ENCODE assay signal across 7 cellular contexts in genomic region chr2:191165190-191165643, GRCh38. TPM values are rescaled to one million over a fixed set of nuclear protein-coding genes. Genes with fewer than 3 reads are reported as not detected.
A peak's percentile ranks its signal among the peaks of the same experiment; 100 is the strongest.
DNase-seq lines count a peak whose midpoint lies in the region; ATAC-seq, FAIRE-seq and TF ChIP-seq lines count a peak whose summit lies in the region.

No MANE protein-coding gene starts in this region.

- H3K9ac ChIP-seq in endothelial cell of umbilical vein (replicated peaks; ENCODE audit: extremely low read depth, insufficient read depth, low read length), result no peak overlapping the region

- no TSS peak for BruUV-seq in endothelial cell of umbilical vein (replicated peaks; lab: Mats Ljungman, UMichigan)

- H3K9me3 ChIP-seq in SJCRH30 (replicated peaks) (no peaks in the 10 kb centered on the region), endothelial cell of umbilical vein (replicated peaks; ENCODE audit: control insufficient read depth, insufficient read depth, low read length) (no peaks in the 10 kb centered on the region)

- peak; percentile 92 for ATAC-seq in GM19455 (IDR thresholded peaks at IDR 0.05; ENCODE audit: unreplicated experiment)

- DNase-seq in EH (ENCODE audit: low read depth) (peak; percentile 71), HT1080 (ENCODE audit: low read depth) (peak; percentile 64), SJCRH30 (peak; percentile 43 to 86), endothelial cell of umbilical vein (ENCODE audit: low read depth, low spot score) (peak; percentile 68), myocyte (ENCODE audit: low read depth) (peak; percentile 55), NCI-H187 treated with DMSO at 0.1 percent for 48 hours (lab: John Stamatoyannopoulos, UW) (no peak)

- peak; percentile 72 for FAIRE-seq in endothelial cell of umbilical vein (lab: Jason Lieb, UNC)

- TF ChIP-seq CTCF in endothelial cell of umbilical vein (IDR thresholded peaks at IDR 0.05; ENCODE audit: extremely low read depth in 1 of 2, insufficient read depth in 1 of 2, low read depth in 1 of 2, low read length in 2 of 2), result peak; percentile 48 to 52

- H3K4me3 ChIP-seq in SJCRH30, result no peak overlapping the region
- no peak overlapping the region for H3K4me3 ChIP-seq in endothelial cell of umbilical vein (replicated peaks in 1 of 3; ENCODE audit: insufficient read depth in 1 of 3, low read depth in 1 of 3, low read length in 3 of 3)

- CTCF ChIA-PET in endothelial cell of umbilical vein (lab: Charles Lee), result interaction anchor here (0.6 to 7.2 kb wide), 39 partner anchors 10 to 390 kb away, joined by 3 to 253 read pairs (median 4); no protein-coding TSS in a partner anchor

- H3K36me3 ChIP-seq in SJCRH30, result no peaks in the 10 kb centered on the region
- no peaks in the 10 kb centered on the region for H3K36me3 ChIP-seq in endothelial cell of umbilical vein (ENCODE audit: control insufficient read depth in 2 of 2, extremely low read depth in 1 of 2, insufficient read depth in 2 of 2, low read length in 2 of 2)

- intact Hi-C loops in endothelial cell of umbilical vein (cut with micrococcal nuclease), result loop anchor here (1.0 kb wide), 3 partner anchors 53 to 356 kb away; no protein-coding TSS in a partner anchor

- H3K79me2 ChIP-seq in endothelial cell of umbilical vein (ENCODE audit: control insufficient read depth, insufficient read depth, low read length), result no peaks in the 10 kb centered on the region

- no peak overlapping the region for H3K27ac ChIP-seq in SJCRH30
- no peak overlapping the region for H3K27ac ChIP-seq in endothelial cell of umbilical vein (ENCODE audit: insufficient read depth, low read depth, low read length)

- peak overlapping the region; percentile 57 for H3K4me2 ChIP-seq in endothelial cell of umbilical vein (ENCODE audit: insufficient read depth, low read length)

- no peak for TF ChIP-seq POLR2A in endothelial cell of umbilical vein (IDR thresholded peaks at IDR 0.05; ENCODE audit: low read depth, low read length)

- H3K4me1 ChIP-seq in SJCRH30, result peaks cover 18% of the 10 kb centered on the region
- H3K4me1 ChIP-seq in endothelial cell of umbilical vein (ENCODE audit: control insufficient read depth, extremely low read depth, insufficient read depth, low read length), result peaks cover 3% of the 10 kb centered on the region

- H3K27me3 ChIP-seq in SJCRH30 (peaks cover 3% of the 10 kb centered on the region; the same call in 1 of the 2 replicates), endothelial cell of umbilical vein (ENCODE audit: control insufficient read depth in 2 of 2, insufficient read depth in 2 of 2, low read length in 2 of 2) (no peaks in the 10 kb centered on the region)

- no peak overlapping the region for H2AFZ ChIP-seq in endothelial cell of umbilical vein (ENCODE audit: low read depth, low read length)

- dilution Hi-C loops in endothelial cell of umbilical vein (cut with MboI; ENCODE audit: extremely low pct_ligation_motif_present, low sequenced_read_pairs), result no loop called here

- no peaks in the 10 kb centered on the region for H4K20me1 ChIP-seq in endothelial cell of umbilical vein (replicated peaks; ENCODE audit: control insufficient read depth, extremely low read depth, insufficient read depth, low read length)

- no peaks in the 10 kb centered on the region for H3K9me1 ChIP-seq in endothelial cell of umbilical vein (replicated peaks; ENCODE audit: control insufficient read depth, extremely low read depth, insufficient read depth, low read length)

- POLR2A ChIA-PET in endothelial cell of umbilical vein (lab: Charles Lee), result no interaction called here

TF ChIP-seq in endothelial cell of umbilical vein, 7 proteins besides CTCF, POLR2A, EP300 and RAD21:
- no peak for TF ChIP-seq GATA2 (IDR thresholded peaks at IDR 0.05; ENCODE audit: insufficient read depth, insufficient read length, low read depth, low read length)
- TF ChIP-seq POLR2AphosphoS5 (IDR thresholded peaks at IDR 0.05; ENCODE audit: insufficient read depth, low read depth, low read length), result no peak
- TF ChIP-seq MAX (IDR thresholded peaks at IDR 0.05; ENCODE audit: insufficient read depth, insufficient read length), result no peak
- TF ChIP-seq JUN (IDR thresholded peaks at IDR 0.05; ENCODE audit: borderline replicate concordance, insufficient read depth, insufficient read length, low read depth), result no peak
- no peak for TF ChIP-seq EZH2 (IDR thresholded peaks at IDR 0.05; ENCODE audit: borderline replicate concordance, low read depth, low read length, severe bottlenecking)
- no peak for TF ChIP-seq MYC (IDR thresholded peaks at IDR 0.05; ENCODE audit: low read depth, low read length)
- TF ChIP-seq FOS (IDR thresholded peaks at IDR 0.05; ENCODE audit: borderline replicate concordance, insufficient read depth, low read length), result no peak

RNA-seq across cellular contexts. Expression of gene STAT4, which starts 14.4 kb away (rescaled TPM):
- not detected in 2 replicates for total RNA-seq in HT1080 (2014; rRNA removed; shearing (Covaris generic))
- polyA plus RNA-seq in HT1080 (2015; cell fraction: cytosol; rRNA removed), result 0.10 and 0.14 TPM in 2 replicates
- 0.06 TPM in 1 of 2 replicates, not detected in the other for polyA plus RNA-seq in HT1080 (2015; cell fraction: nucleus; rRNA removed)
- 0.16 TPM in 1 of 2 replicates, not detected in the other for total RNA-seq in SJCRH30 (2014; rRNA removed; shearing (Covaris generic))
- total RNA-seq in endothelial cell of umbilical vein (0.46 and 0.88 TPM in 2 replicates), myocyte (0.57 and 1.1 TPM in 2 replicates)
- 0.97 and 1.2 TPM in 2 replicates for polyA plus RNA-seq in endothelial cell of umbilical vein
- 1.3 and 1.5 TPM in 2 replicates for polyA plus RNA-seq in endothelial cell of umbilical vein (2011; cell fraction: cytosol; rRNA removed)
- 5.6 and 6.0 TPM in 2 replicates for polyA plus RNA-seq in endothelial cell of umbilical vein (2011; cell fraction: nucleus; rRNA removed)
- 0.58 and 0.76 TPM in 2 replicates for polyA plus RNA-seq in endothelial cell of umbilical vein (2012)
- 1.3 and 2.0 TPM in 2 replicates for polyA minus RNA-seq in endothelial cell of umbilical vein
- polyA minus RNA-seq in endothelial cell of umbilical vein (2011; cell fraction: cytosol; rRNA and poly(A)+ RNA removed), result not detected
- 7.3 and 7.5 TPM in 2 replicates for polyA minus RNA-seq in endothelial cell of umbilical vein (2011; cell fraction: nucleus; rRNA and poly(A)+ RNA removed)
- 0.73 TPM for polyA plus RNA-seq in myocyte (2012)
